8 cellular contexts compared by ENCODE assay signal in the genomic region with DNA sequence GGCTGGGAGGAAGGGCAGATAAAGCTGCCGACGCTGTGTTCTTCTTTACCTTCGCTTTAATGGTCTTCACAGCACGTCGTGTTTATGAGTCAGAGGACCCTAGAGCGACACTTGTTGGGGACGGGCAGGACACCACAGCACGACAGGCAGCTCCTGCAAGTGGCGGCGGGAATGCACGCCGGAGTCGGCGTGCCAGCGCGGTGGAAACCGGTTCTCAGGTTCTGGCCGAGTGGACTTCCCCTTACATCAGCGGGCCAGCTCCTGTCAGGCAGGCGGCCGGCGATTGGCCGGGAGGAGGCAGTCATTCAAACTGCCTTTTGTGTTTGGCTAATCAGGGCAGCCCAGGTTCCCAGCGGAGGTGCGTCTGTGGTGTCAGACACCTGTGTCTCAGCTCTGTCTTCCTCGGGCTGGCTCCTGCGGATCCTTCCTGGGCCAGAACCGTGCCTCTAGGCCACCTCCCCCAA.
DNase-seq lines count a peak whose midpoint lies in the region; ATAC-seq and TF ChIP-seq lines count a peak whose summit lies in the region.

No MANE protein-coding gene starts in this region.

- H3K4me3 ChIP-seq in PC-3 (ENCODE audit: low read length) (peak overlapping the region; percentile 76), liver (ENCODE audit: low read depth in 1 of 3, low read length in 3 of 3) (peak overlapping the region; percentile 20 to 47 (median 41))

- peak overlapping the region; percentile 88 for H3K4me2 ChIP-seq in PC-3 (ENCODE audit: low read length)

- peaks cover 8% of the 10 kb centered on the region for H3K79me2 ChIP-seq in PC-3 (ENCODE audit: low read length)

- H3K27ac ChIP-seq in PC-3 (ENCODE audit: low read length) (peak overlapping the region; percentile 45), liver (ENCODE audit: low read depth in 1 of 2, low read length in 2 of 2) (peak overlapping the region; percentile 76 to 91)

- no peaks in the 10 kb centered on the region for H4K20me1 ChIP-seq in PC-3 (ENCODE audit: low read length)

- H3K36me3 ChIP-seq in PC-3 (ENCODE audit: low read depth, low read length) (no peaks in the 10 kb centered on the region), liver (ENCODE audit: control insufficient read depth in 4 of 4, insufficient read depth in 3 of 4, low read depth in 1 of 4, low read length in 3 of 4) (no peaks in the 10 kb centered on the region)

- H3K27me3 ChIP-seq in PC-3 (ENCODE audit: low read length) (no peaks in the 10 kb centered on the region), liver (ENCODE audit: control insufficient read depth in 4 of 4, insufficient read depth in 4 of 4, low read length in 3 of 4) (no peaks in the 10 kb centered on the region)

- 8% methylated on average over 28 of the region's 28 CpGs for WGBS in liver

- BruUV-seq in PC-3 (replicated peaks; lab: Mats Ljungman, UMichigan): no TSS peak

- peaks cover 38% of the 10 kb centered on the region for H3K4me1 ChIP-seq in PC-3 (ENCODE audit: insufficient read depth, low read length)
- peaks cover 0 to 21% (median 1%) of the 10 kb centered on the region in 4 donors for H3K4me1 ChIP-seq in liver (ENCODE audit: control insufficient read depth in 4 of 4, insufficient read depth in 4 of 4, low read length in 3 of 4)

- no peaks in the 10 kb centered on the region for H3F3A ChIP-seq in PC-3 (ENCODE audit: low read length, unreplicated experiment)

- H3K36me3 Mint-ChIP-seq in dendritic cell treated with granulocyte-macrophage colony-stimulating factor and Interleukin-4, amounts not matched to agents 40 ng/mL and 50 ng/mL, for 4 days (ENCODE audit: low read depth): no peaks in the 10 kb centered on the region

- CTCF ChIA-PET in PC-3 (lab: Charles Lee): interaction anchor here (0.5 kb wide), 1 partner anchor 172 kb away, joined by 4 read pairs; no protein-coding TSS in a partner anchor

- H3K9me3 Mint-ChIP-seq in dendritic cell treated with granulocyte-macrophage colony-stimulating factor and Interleukin-4, amounts not matched to agents 40 ng/mL and 50 ng/mL, for 4 days: no peaks in the 10 kb centered on the region

- intact Hi-C loops in PC-3 (cut with micrococcal nuclease): loop anchor here (5.0 kb wide), 2 partner anchors 74 to 106 kb away; no protein-coding TSS in a partner anchor
- intact Hi-C loops in dendritic cell treated with granulocyte-macrophage colony-stimulating factor and Interleukin-4, amounts not matched to agents 40 ng/mL and 50 ng/mL, for 4 days (cut with micrococcal nuclease): no loop called here

- POLR2A ChIA-PET in PC-3 (lab: Charles Lee; ENCODE audit: unreplicated experiment): interaction anchor here (0.6 kb wide), 3 partner anchors 39 to 111 kb away, joined by 3 to 6 read pairs (median 3); no protein-coding TSS in a partner anchor

- H3K9ac ChIP-seq in PC-3 (ENCODE audit: low read length): peak overlapping the region; percentile 52
- H3K9ac ChIP-seq in liver (ENCODE audit: low read depth in 1 of 2, low read length in 2 of 2): peak overlapping the region; percentile 22 to 89

- TF ChIP-seq CTCF in PC-3 (conservative IDR thresholded peaks at IDR 0.05; ENCODE audit: low read depth, low read length): 0 out of 2 replicates have a peak, but pooled peaks have one; percentile 18
- peak; percentile 7 for TF ChIP-seq CTCF in liver (IDR thresholded peaks at IDR 0.05; ENCODE audit: low read depth, low read length, missing input control)

- H2AFZ ChIP-seq in PC-3 (ENCODE audit: low read length): peak overlapping the region; percentile 87

- no peaks in the 10 kb centered on the region for H3K9me2 ChIP-seq in PC-3 (replicated peaks; ENCODE audit: low read length)

- H3K27me3 Mint-ChIP-seq in dendritic cell treated with granulocyte-macrophage colony-stimulating factor and Interleukin-4, amounts not matched to agents 40 ng/mL and 50 ng/mL, for 4 days: peaks cover 43% of the 10 kb centered on the region

- H3K4me1 Mint-ChIP-seq in dendritic cell treated with granulocyte-macrophage colony-stimulating factor and Interleukin-4, amounts not matched to agents 40 ng/mL and 50 ng/mL, for 4 days (ENCODE audit: low read depth): peaks cover 6% of the 10 kb centered on the region

- H3K27ac Mint-ChIP-seq in dendritic cell treated with granulocyte-macrophage colony-stimulating factor and Interleukin-4, amounts not matched to agents 40 ng/mL and 50 ng/mL, for 4 days: no peak overlapping the region

- TF ChIP-seq RAD21 in liver (IDR thresholded peaks at IDR 0.05): peak; percentile 57 to 68

- ATAC-seq in activated CD4-positive, CD25-positive, alpha-beta regulatory T cell treated with anti-CD3 and anti-CD28 coated beads, Interleukin-2, amount 50 U/mL, for 24 hours: peak; percentile 33 to 38
- ATAC-seq in HG02981 (IDR thresholded peaks at IDR 0.05; ENCODE audit: unreplicated experiment) (peak; percentile 71), PC-3 (peak; percentile 96)

- no peak for DNase-seq in activated CD4-positive, CD25-positive, alpha-beta regulatory T cell (lab: John Stamatoyannopoulos, UW)
- DNase-seq in PC-3: peak; percentile 89
- DNase-seq in stimulated activated CD8-positive, alpha-beta memory T cell treated with anti-CD3 and anti-CD28 coated beads, Interleukin-7, amount 100 ng/mL, for 48 hours (ENCODE audit: extremely low read depth in 1 of 2, low read depth in 1 of 2): peak; percentile 2 to 4
- no peak for DNase-seq in effector CD4-positive, alpha-beta T cell

- no peaks in the 10 kb centered on the region for H3K9me3 ChIP-seq in PC-3 (ENCODE audit: low read length)
- no peaks in the 10 kb centered on the region for H3K9me3 ChIP-seq in liver (ENCODE audit: control insufficient read depth in 4 of 4, low read length in 3 of 4)

- peak overlapping the region; percentile 64 for H3K4me3 Mint-ChIP-seq in dendritic cell treated with granulocyte-macrophage colony-stimulating factor and Interleukin-4, amounts not matched to agents 40 ng/mL and 50 ng/mL, for 4 days

TF ChIP-seq in liver, 16 proteins besides CTCF, POLR2A, EP300 and RAD21:
- TF ChIP-seq FOXA1 (IDR thresholded peaks at IDR 0.05) (no peak), YY1 (IDR thresholded peaks at IDR 0.05) (peak; percentile 69), FOXA2 (IDR thresholded peaks at IDR 0.05) (no peak), HNF4A (conservative IDR thresholded peaks at IDR 0.05) (peak; percentile 50 to 56), GABPA (IDR thresholded peaks at IDR 0.05 in 1 of 2, conservative IDR thresholded peaks at IDR 0.05 in 1 of 2) (peak in 1 of 2 donors; percentile 44), TAF1 (conservative IDR thresholded peaks at IDR 0.05) (peak; percentile 79), HNF4G (IDR thresholded peaks at IDR 0.05) (no peak), RXRA (IDR thresholded peaks at IDR 0.05) (peak; percentile 44 to 47), EGR1 (IDR thresholded peaks at IDR 0.05; ENCODE audit: low read depth in 2 of 2) (no peak), SP1 (IDR thresholded peaks at IDR 0.05) (peak; percentile 64), JUND (IDR thresholded peaks at IDR 0.05) (no peak), NR2F2 (IDR thresholded peaks at IDR 0.05) (no peak)
- TF ChIP-seq, protein P1, sequence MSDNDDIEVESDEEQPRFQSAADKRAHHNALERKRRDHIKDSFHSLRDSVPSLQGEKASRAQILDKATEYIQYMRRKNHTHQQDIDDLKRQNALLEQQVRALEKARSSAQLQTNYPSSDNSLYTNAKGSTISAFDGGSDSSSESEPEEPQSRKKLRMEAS (IDR thresholded peaks at IDR 0.05): peak; percentile 48
- TF ChIP-seq, protein P2, sequence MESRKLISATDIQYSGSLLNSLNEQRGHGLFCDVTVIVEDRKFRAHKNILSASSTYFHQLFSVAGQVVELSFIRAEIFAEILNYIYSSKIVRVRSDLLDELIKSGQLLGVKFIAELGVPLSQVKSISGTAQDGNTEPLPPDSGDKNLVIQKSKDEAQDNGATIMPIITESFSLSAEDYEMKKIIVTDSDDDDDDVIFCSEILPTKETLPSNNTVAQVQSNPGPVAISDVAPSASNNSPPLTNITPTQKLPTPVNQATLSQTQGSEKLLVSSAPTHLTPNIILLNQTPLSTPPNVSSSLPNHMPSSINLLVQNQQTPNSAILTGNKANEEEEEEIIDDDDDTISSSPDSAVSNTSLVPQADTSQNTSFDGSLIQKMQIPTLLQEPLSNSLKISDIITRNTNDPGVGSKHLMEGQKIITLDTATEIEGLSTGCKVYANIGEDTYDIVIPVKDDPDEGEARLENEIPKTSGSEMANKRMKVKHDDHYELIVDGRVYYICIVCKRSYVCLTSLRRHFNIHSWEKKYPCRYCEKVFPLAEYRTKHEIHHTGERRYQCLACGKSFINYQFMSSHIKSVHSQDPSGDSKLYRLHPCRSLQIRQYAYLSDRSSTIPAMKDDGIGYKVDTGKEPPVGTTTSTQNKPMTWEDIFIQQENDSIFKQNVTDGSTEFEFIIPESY (IDR thresholded peaks at IDR 0.05): no peak
- TF ChIP-seq, protein P3, sequence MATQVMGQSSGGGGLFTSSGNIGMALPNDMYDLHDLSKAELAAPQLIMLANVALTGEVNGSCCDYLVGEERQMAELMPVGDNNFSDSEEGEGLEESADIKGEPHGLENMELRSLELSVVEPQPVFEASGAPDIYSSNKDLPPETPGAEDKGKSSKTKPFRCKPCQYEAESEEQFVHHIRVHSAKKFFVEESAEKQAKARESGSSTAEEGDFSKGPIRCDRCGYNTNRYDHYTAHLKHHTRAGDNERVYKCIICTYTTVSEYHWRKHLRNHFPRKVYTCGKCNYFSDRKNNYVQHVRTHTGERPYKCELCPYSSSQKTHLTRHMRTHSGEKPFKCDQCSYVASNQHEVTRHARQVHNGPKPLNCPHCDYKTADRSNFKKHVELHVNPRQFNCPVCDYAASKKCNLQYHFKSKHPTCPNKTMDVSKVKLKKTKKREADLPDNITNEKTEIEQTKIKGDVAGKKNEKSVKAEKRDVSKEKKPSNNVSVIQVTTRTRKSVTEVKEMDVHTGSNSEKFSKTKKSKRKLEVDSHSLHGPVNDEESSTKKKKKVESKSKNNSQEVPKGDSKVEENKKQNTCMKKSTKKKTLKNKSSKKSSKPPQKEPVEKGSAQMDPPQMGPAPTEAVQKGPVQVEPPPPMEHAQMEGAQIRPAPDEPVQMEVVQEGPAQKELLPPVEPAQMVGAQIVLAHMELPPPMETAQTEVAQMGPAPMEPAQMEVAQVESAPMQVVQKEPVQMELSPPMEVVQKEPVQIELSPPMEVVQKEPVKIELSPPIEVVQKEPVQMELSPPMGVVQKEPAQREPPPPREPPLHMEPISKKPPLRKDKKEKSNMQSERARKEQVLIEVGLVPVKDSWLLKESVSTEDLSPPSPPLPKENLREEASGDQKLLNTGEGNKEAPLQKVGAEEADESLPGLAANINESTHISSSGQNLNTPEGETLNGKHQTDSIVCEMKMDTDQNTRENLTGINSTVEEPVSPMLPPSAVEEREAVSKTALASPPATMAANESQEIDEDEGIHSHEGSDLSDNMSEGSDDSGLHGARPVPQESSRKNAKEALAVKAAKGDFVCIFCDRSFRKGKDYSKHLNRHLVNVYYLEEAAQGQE (IDR thresholded peaks at IDR 0.05): peak; percentile 80
- TF ChIP-seq, protein P4, sequence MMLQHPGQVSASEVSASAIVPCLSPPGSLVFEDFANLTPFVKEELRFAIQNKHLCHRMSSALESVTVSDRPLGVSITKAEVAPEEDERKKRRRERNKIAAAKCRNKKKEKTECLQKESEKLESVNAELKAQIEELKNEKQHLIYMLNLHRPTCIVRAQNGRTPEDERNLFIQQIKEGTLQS (IDR thresholded peaks at IDR 0.05): no peak

Comparison
In these comparisons a context has a peak if more than half of its experiments do, and no peak if none do; other contexts are left out.
1. ATAC-seq: peak in every context shown above with its lines; median percentile 96 in PC-3; 71 in HG02981; 36 in activated CD4-positive, CD25-positive, alpha-beta regulatory T cell treated with anti-CD3 and anti-CD28 coated beads, Interleukin-2, amount 50 U/mL, for 24 hours.
2. DNase-seq: peak in PC-3 (single experiment) and stimulated activated CD8-positive, alpha-beta memory T cell treated with anti-CD3 and anti-CD28 coated beads, Interleukin-7, amount 100 ng/mL, for 48 hours (2 of 2); none in activated CD4-positive, CD25-positive, alpha-beta regulatory T cell (0 of 4) and effector CD4-positive, alpha-beta T cell (single experiment).